Comparison of ENCODE assay signal across 1 cellular context in the genomic region with DNA sequence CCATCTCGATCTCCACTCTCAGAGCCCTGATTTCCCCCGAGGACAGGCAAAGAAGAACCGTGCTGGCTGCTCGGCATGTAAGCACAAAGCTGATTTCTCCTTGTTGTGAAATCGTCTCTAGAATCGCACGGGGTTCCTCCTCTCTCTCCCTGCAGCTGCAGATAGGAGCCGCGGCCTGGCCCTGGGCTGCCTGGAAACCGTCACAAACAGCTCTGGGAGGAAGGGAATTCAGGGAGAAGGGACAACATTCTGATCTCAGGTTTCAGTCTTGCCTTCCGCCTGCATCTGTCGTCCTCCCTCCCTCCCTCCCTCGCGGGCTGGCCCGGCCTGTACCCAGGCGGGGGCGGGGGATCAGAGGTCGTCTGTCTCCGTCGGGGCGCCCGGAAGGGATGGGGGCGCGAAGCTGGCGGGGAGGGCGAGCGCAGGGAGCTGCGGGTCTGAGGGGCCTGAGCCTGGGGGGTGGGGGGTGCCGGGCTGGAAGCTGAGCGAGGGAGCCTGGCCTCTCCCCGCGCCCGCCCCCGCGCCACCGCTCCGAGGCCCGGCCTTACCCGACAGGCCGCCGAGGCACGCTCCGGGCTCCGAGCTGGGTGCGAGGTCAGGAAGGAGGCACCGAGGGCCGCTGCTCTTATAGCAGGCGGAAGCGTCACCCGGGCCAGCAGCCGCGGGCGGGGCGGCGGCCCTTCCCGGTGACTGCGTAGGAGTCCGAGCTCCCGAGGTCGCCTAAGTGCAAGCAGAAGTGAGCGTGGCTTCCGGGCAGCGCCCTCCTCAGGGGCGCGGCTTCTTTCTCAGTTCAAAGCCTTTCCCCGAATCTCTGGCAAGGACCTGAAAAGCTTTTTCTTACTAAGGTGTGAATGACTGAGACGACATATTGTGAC.
TF ChIP-seq lines count a peak whose summit lies in the region.

TSS of gene SERPINB1 (minus strand) at position 600 of the 875 bp plus-strand sequence. CDS start 1,277 bp downstream, outside the sequence.

TF ChIP-seq in HepG2, 621 proteins besides CTCF, POLR2A, EP300 and RAD21 (continued from another document and continues in another):
- TF ChIP-seq KIAA2018 (CRISPR knock-in tag; IDR thresholded peaks at IDR 0.05; ENCODE audit: borderline replicate concordance) = peak; percentile 65; the same call in 1 of the 2 replicates
- TF ChIP-seq HNRNPK (IDR thresholded peaks at IDR 0.05; ENCODE audit: low read depth, low read length, poor library complexity, severe bottlenecking) = peak; percentile 83
- TF ChIP-seq PAX8 (CRISPR knock-in tag; IDR thresholded peaks at IDR 0.05; ENCODE audit: borderline replicate concordance) = no peak; the same call in 1 of the 2 replicates
- peak; percentile 91 for TF ChIP-seq TARDBP (CRISPR knock-in tag; IDR thresholded peaks at IDR 0.05)
- no peak for TF ChIP-seq ZNF432 (CRISPR knock-in tag; IDR thresholded peaks at IDR 0.05; ENCODE audit: borderline replicate concordance)
- peak; percentile 76 for TF ChIP-seq RBM39 (IDR thresholded peaks at IDR 0.05; ENCODE audit: low read depth, low read length, poor library complexity, severe bottlenecking)
- TF ChIP-seq PAF1 (CRISPR knock-in tag; IDR thresholded peaks at IDR 0.05) = no peak
- peak; percentile 98; the same call in 1 of the 2 replicates for TF ChIP-seq MTA1 (CRISPR knock-in tag; IDR thresholded peaks at IDR 0.05; ENCODE audit: borderline replicate concordance)
- TF ChIP-seq, protein P1, sequence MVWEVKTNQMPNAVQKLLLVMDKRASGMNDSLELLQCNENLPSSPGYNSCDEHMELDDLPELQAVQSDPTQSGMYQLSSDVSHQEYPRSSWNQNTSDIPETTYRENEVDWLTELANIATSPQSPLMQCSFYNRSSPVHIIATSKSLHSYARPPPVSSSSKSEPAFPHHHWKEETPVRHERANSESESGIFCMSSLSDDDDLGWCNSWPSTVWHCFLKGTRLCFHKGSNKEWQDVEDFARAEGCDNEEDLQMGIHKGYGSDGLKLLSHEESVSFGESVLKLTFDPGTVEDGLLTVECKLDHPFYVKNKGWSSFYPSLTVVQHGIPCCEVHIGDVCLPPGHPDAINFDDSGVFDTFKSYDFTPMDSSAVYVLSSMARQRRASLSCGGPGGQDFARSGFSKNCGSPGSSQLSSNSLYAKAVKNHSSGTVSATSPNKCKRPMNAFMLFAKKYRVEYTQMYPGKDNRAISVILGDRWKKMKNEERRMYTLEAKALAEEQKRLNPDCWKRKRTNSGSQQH (CRISPR knock-in tag; IDR thresholded peaks at IDR 0.05; ENCODE audit: low read depth) = no peak
- TF ChIP-seq, protein P2, sequence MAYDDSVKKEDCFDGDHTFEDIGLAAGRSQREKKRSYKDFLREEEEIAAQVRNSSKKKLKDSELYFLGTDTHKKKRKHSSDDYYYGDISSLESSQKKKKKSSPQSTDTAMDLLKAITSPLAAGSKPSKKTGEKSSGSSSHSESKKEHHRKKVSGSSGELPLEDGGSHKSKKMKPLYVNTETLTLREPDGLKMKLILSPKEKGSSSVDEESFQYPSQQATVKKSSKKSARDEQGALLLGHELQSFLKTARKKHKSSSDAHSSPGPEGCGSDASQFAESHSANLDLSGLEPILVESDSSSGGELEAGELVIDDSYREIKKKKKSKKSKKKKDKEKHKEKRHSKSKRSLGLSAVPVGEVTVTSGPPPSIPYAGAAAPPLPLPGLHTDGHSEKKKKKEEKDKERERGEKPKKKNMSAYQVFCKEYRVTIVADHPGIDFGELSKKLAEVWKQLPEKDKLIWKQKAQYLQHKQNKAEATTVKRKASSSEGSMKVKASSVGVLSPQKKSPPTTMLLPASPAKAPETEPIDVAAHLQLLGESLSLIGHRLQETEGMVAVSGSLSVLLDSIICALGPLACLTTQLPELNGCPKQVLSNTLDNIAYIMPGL (CRISPR knock-in tag; IDR thresholded peaks at IDR 0.05; ENCODE audit: borderline replicate concordance in 1 of 2, low read depth in 1 of 2) = peak; percentile 66 to 88; a peak in 3 of 4 replicates
- TF ChIP-seq ZSCAN9 (CRISPR knock-in tag; IDR thresholded peaks at IDR 0.05; ENCODE audit: borderline replicate concordance) = peak; percentile 63
- TF ChIP-seq ZBTB34 (CRISPR knock-in tag; IDR thresholded peaks at IDR 0.05) = peak; percentile 75; the same call in 1 of the 2 replicates
- TF ChIP-seq, protein P3, sequence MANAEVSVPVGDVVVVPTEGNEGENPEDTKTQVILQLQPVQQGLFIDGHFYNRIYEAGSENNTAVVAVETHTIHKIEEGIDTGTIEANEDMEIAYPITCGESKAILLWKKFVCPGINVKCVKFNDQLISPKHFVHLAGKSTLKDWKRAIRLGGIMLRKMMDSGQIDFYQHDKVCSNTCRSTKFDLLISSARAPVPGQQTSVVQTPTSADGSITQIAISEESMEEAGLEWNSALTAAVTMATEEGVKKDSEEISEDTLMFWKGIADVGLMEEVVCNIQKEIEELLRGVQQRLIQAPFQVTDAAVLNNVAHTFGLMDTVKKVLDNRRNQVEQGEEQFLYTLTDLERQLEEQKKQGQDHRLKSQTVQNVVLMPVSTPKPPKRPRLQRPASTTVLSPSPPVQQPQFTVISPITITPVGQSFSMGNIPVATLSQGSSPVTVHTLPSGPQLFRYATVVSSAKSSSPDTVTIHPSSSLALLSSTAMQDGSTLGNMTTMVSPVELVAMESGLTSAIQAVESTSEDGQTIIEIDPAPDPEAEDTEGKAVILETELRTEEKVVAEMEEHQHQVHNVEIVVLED (CRISPR knock-in tag; IDR thresholded peaks at IDR 0.05; ENCODE audit: borderline replicate concordance) = peak; percentile 68
- peak; percentile 89 for TF ChIP-seq ZNF547 (CRISPR knock-in tag; IDR thresholded peaks at IDR 0.05)
- TF ChIP-seq FLYWCH1 (CRISPR knock-in tag; IDR thresholded peaks at IDR 0.05) = peak; percentile 22; the same call in 1 of the 2 replicates
- peak; percentile 98 for TF ChIP-seq SIX1 (CRISPR knock-in tag; IDR thresholded peaks at IDR 0.05; ENCODE audit: borderline replicate concordance)
- peak; percentile 71; the same call in 1 of the 2 replicates for TF ChIP-seq XBP1 (CRISPR knock-in tag; IDR thresholded peaks at IDR 0.05)
- TF ChIP-seq JDP2 (CRISPR knock-in tag; IDR thresholded peaks at IDR 0.05; ENCODE audit: borderline replicate concordance) = no peak
- peak; percentile 94 for TF ChIP-seq ZNF883 (CRISPR knock-in tag; IDR thresholded peaks at IDR 0.05; ENCODE audit: not compliant biosample characterization)
- no peak for TF ChIP-seq SCMH1 (CRISPR knock-in tag; IDR thresholded peaks at IDR 0.05; ENCODE audit: borderline replicate concordance)
- TF ChIP-seq REL (CRISPR knock-in tag; conservative IDR thresholded peaks at IDR 0.05) = peak; percentile 32; the same call in 1 of the 2 replicates
- peak; percentile 61 for TF ChIP-seq SP4 (CRISPR knock-in tag; IDR thresholded peaks at IDR 0.05)
- TF ChIP-seq RFXANK (CRISPR knock-in tag; IDR thresholded peaks at IDR 0.05) = no peak
- TF ChIP-seq, protein P4, sequence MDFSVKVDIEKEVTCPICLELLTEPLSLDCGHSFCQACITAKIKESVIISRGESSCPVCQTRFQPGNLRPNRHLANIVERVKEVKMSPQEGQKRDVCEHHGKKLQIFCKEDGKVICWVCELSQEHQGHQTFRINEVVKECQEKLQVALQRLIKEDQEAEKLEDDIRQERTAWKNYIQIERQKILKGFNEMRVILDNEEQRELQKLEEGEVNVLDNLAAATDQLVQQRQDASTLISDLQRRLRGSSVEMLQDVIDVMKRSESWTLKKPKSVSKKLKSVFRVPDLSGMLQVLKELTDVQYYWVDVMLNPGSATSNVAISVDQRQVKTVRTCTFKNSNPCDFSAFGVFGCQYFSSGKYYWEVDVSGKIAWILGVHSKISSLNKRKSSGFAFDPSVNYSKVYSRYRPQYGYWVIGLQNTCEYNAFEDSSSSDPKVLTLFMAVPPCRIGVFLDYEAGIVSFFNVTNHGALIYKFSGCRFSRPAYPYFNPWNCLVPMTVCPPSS (IDR thresholded peaks at IDR 0.05) = no peak
- TF ChIP-seq ARID4A (CRISPR knock-in tag; IDR thresholded peaks at IDR 0.05; ENCODE audit: borderline replicate concordance) = peak; percentile 85
- no peak for TF ChIP-seq TGIF2 (CRISPR knock-in tag; IDR thresholded peaks at IDR 0.05)
- no peak for TF ChIP-seq TERF1 (CRISPR knock-in tag; IDR thresholded peaks at IDR 0.05)
